In genomic region chrX:134692990-134693389, GRCh38 we compare ENCODE assay signal across 23 cellular contexts. TPM values are rescaled to one million over a fixed set of nuclear protein-coding genes. Genes with fewer than 3 reads are reported as not detected.
DNase-seq lines count a peak whose midpoint lies in the region; ATAC-seq and TF ChIP-seq lines count a peak whose summit lies in the region.
"Had no signal": no experiment of that assay in that cellular context is flagged by ENCODE, and none has a peak within 500 bp of the region (broad histone marks: within the 10 kb centered on the region; RNA-seq: fewer than 3 reads in every experiment).

No MANE protein-coding gene starts in this region.

- no peaks in the 10 kb centered on the region for H3K9me3 Mint-ChIP-seq in nephron
- H3K9me3 Mint-ChIP-seq: activated CD4-positive, alpha-beta T cell treated with anti-CD3 and anti-CD28 coated beads, Interleukin-2, amount 10 ng/mL, durations not matched to agents 7 days and 5 days; memory B cell had no signal

- H3K27ac Mint-ChIP-seq in nephron = peak overlapping the region; percentile 69 to 79 (median 76)
- H3K27ac Mint-ChIP-seq: activated CD4-positive, alpha-beta T cell treated with anti-CD3 and anti-CD28 coated beads, Interleukin-2, amount 10 ng/mL, durations not matched to agents 7 days and 5 days; activated naive CD8-positive, alpha-beta T cell; memory B cell had no signal

- no peak overlapping the region for H2AFZ ChIP-seq in hepatocyte

- no peaks in the 10 kb centered on the region for H3K79me2 ChIP-seq in hepatocyte

- no peak overlapping the region for H3K27ac ChIP-seq in hepatocyte
- H3K27ac ChIP-seq: gastroesophageal sphincter, KMS-11, SJCRH30 had no signal

- H3K27me3 Mint-ChIP-seq in nephron (ENCODE audit: low read depth) = no peaks in the 10 kb centered on the region
- H3K27me3 Mint-ChIP-seq: activated naive CD8-positive, alpha-beta T cell had no signal

- peak; percentile 35 for DNase-seq in AG20443 (ENCODE audit: low spot score)
- peak; percentile 89 for DNase-seq in NCI-H226
- DNase-seq in epithelial cell of esophagus (ENCODE audit: low read depth) = peak; percentile 81
- DNase-seq in sciatic nerve (ENCODE audit: low spot score) = no peak
- DNase-seq in activated gamma-delta T cell treated with Interleukin-2 at 50 U/mL for 16 hours = no peak
- no peak for DNase-seq in iPS-NIHi7 (ENCODE audit: extremely low spot score)
- DNase-seq in hepatocyte (ENCODE audit: low spot score) = no peak
- DNase-seq: activated CD4-positive, alpha-beta T cell treated with anti-CD3 and anti-CD28 coated beads, Interleukin-2, amount 10 ng/mL, durations not matched to agents 7 days and 5 days; activated T-cell treated with anti-CD3 and anti-CD28 coated beads for 4 hours; central memory CD4-positive, alpha-beta T cell; COR-L47; effector memory CD4-positive, alpha-beta T cell; NCI-H1436 treated with DMSO at 0.1 percent for 48 hours; NCI-H2227 treated with DMSO at 0.1 percent for 48 hours; nucleus accumbens; SJCRH30; spleen; stimulated activated naive CD4-positive, alpha-beta T cell treated with Interleukin-2 at 50 U/mL for 16 hours had no signal

- intact Hi-C loops in sciatic nerve (cut with DNase I) = no loop called here

- no peak overlapping the region for H3K4me3 ChIP-seq in epithelial cell of esophagus (ENCODE audit: low read length)
- H3K4me3 ChIP-seq in hepatocyte = no peak overlapping the region
- H3K4me3 ChIP-seq: gastroesophageal sphincter, SJCRH30, spleen had no signal

- no peak overlapping the region for H3K4me2 ChIP-seq in hepatocyte
- H3K4me2 ChIP-seq: KMS-11 had no signal

- 70% methylated on average over 1 of the region's 1 CpG for WGBS in hepatocyte (ENCODE audit: low lambda C conversion rate, missing lambda C conversion rate)

- peak overlapping the region in 1 of 3 experiments; percentile 2 for H3K4me3 Mint-ChIP-seq in nephron
- H3K4me3 Mint-ChIP-seq: activated CD4-positive, alpha-beta T cell treated with anti-CD3 and anti-CD28 coated beads, Interleukin-2, amount 10 ng/mL, durations not matched to agents 7 days and 5 days; activated naive CD8-positive, alpha-beta T cell; memory B cell had no signal

- H3K9me2 ChIP-seq in hepatocyte (replicated peaks; ENCODE audit: insufficient read depth) = no peaks in the 10 kb centered on the region

- H3K36me3 Mint-ChIP-seq in nephron (ENCODE audit: low read depth) = no peaks in the 10 kb centered on the region
- H3K36me3 Mint-ChIP-seq: activated naive CD8-positive, alpha-beta T cell; memory B cell had no signal

- no peaks in the 10 kb centered on the region for H3K27me3 ChIP-seq in hepatocyte
- H3K27me3 ChIP-seq: gastroesophageal sphincter, SJCRH30, spleen had no signal

- no peaks in the 10 kb centered on the region for H3K36me3 ChIP-seq in hepatocyte (replicated peaks; ENCODE audit: insufficient read depth, low read depth)
- H3K36me3 ChIP-seq: gastroesophageal sphincter, SJCRH30, spleen had no signal

- no peaks in the 10 kb centered on the region for H4K20me1 ChIP-seq in hepatocyte (ENCODE audit: insufficient read depth, poor library complexity, severe bottlenecking)

- TF ChIP-seq CTCF in epithelial cell of esophagus (IDR thresholded peaks at IDR 0.05; ENCODE audit: insufficient read depth, low read depth, low read length, missing control alignments) (no peak), nephron (IDR thresholded peaks at IDR 0.05; ENCODE audit: unreplicated experiment in 3 of 3) (no peak), hepatocyte (IDR thresholded peaks at IDR 0.05; ENCODE audit: poor library complexity) (no peak)

- no peaks in the 10 kb centered on the region for H3K4me1 ChIP-seq in hepatocyte (ENCODE audit: insufficient read depth)
- H3K4me1 ChIP-seq: gastroesophageal sphincter, spleen had no signal

- no peaks in the 10 kb centered on the region for H3K9me3 ChIP-seq in hepatocyte (ENCODE audit: low read depth)
- H3K9me3 ChIP-seq: gastroesophageal sphincter, SJCRH30, spleen had no signal

- peaks cover 66% of the 10 kb centered on the region for H3K4me1 Mint-ChIP-seq in nephron
- H3K4me1 Mint-ChIP-seq: activated CD4-positive, alpha-beta T cell treated with anti-CD3 and anti-CD28 coated beads, Interleukin-2, amount 10 ng/mL, durations not matched to agents 7 days and 5 days; memory B cell had no signal

- no peak for ATAC-seq in sciatic nerve
- ATAC-seq: gastroesophageal sphincter had no signal

RNA-seq across cellular contexts. Expression of gene PLAC1, which starts 34.7 kb away (rescaled TPM):
- total RNA-seq in sciatic nerve (not detected), hepatocyte (0.24 and 2.9 TPM in 2 replicates)
- 0.93 and 2.7 TPM in 2 replicates for polyA plus RNA-seq in hepatocyte
- total RNA-seq: activated CD4-positive, alpha-beta T cell treated with anti-CD3 and anti-CD28 coated beads, Interleukin-2, amount 10 ng/mL, durations not matched to agents 7 days and 5 days; gastroesophageal sphincter; spleen had no signal
- polyA plus RNA-seq: spleen had no signal

Comparison
In these comparisons a context has a peak if more than half of its experiments do, and no peak if none do; other contexts are left out.
1. DNase-seq: peak in AG20443 (single experiment), NCI-H226 (single experiment) and epithelial cell of esophagus (single experiment); none in sciatic nerve (single experiment), activated gamma-delta T cell treated with Interleukin-2 at 50 U/mL for 16 hours (single experiment), iPS-NIHi7 (single experiment) and hepatocyte (single experiment).